ENCODE assay signal across 3 cellular contexts in genomic region chr2:123303735-123304134, GRCh38.
TF ChIP-seq lines count a peak whose summit lies in the region.

No MANE protein-coding gene starts in this region.

TF ChIP-seq in IMR-90, 13 proteins besides CTCF, POLR2A, EP300 and RAD21:
- TF ChIP-seq ELK1 (IDR thresholded peaks at IDR 0.05; ENCODE audit: borderline replicate concordance, low read depth, low read length), result no peak
- TF ChIP-seq MAFK (IDR thresholded peaks at IDR 0.05; ENCODE audit: low read depth, low read length), result no peak

TF ChIP-seq in K562, 482 proteins besides CTCF, POLR2A, EP300 and RAD21:
- TF ChIP-seq RFX1 (IDR thresholded peaks at IDR 0.05) (peak; percentile 20; the same call in 1 of the 2 replicates), L3MBTL2 (IDR thresholded peaks at IDR 0.05) (no peak)

TF ChIP-seq in neural cell, 6 proteins besides CTCF, POLR2A, EP300 and RAD21:
- peak; percentile 73 for TF ChIP-seq POLR2AphosphoS5 (IDR thresholded peaks at IDR 0.05)
- TF ChIP-seq MXI1 (conservative IDR thresholded peaks at IDR 0.05; ENCODE audit: poor library complexity, severe bottlenecking), result peak; percentile 55
- no peak for TF ChIP-seq SMC3 (conservative IDR thresholded peaks at IDR 0.05; ENCODE audit: poor library complexity)
- TF ChIP-seq REST (IDR thresholded peaks at IDR 0.05; ENCODE audit: borderline replicate concordance), result peak; percentile 85
- TF ChIP-seq EZH2 (IDR thresholded peaks at IDR 0.05; ENCODE audit: borderline replicate concordance, insufficient read depth, low read length, poor library complexity, severe bottlenecking), result no peak
- no peak for TF ChIP-seq TAF1 (IDR thresholded peaks at IDR 0.05; ENCODE audit: low read depth)
